1 cellular context compared by ENCODE assay signal in genomic region chr17:1270210-1271019, GRCh38.
TF ChIP-seq lines count a peak whose summit lies in the region.

Gene BHLHA9, plus strand, starts transcription at chr17:1270444. Its CDS starts 120 bp downstream, at chr17:1270564.

TF ChIP-seq in IMR-90, 13 proteins besides CTCF, POLR2A, EP300 and RAD21:
- no peak for TF ChIP-seq CHD1 (IDR thresholded peaks at IDR 0.05; ENCODE audit: low read depth, low read length)
- TF ChIP-seq MAFK (IDR thresholded peaks at IDR 0.05; ENCODE audit: low read depth, low read length): no peak
- no peak for TF ChIP-seq MXI1 (IDR thresholded peaks at IDR 0.05; ENCODE audit: borderline replicate concordance, low read depth, low read length)
- TF ChIP-seq USF2 (IDR thresholded peaks at IDR 0.05; ENCODE audit: low read depth, low read length): no peak
- no peak for TF ChIP-seq BHLHE40 (IDR thresholded peaks at IDR 0.05; ENCODE audit: low read depth, low read length)
- no peak for TF ChIP-seq MAZ (IDR thresholded peaks at IDR 0.05; ENCODE audit: borderline replicate concordance, low read depth, low read length)
- TF ChIP-seq NFE2L2 (IDR thresholded peaks at IDR 0.05; ENCODE audit: low read depth, low read length): no peak
- no peak for TF ChIP-seq ELK1 (IDR thresholded peaks at IDR 0.05; ENCODE audit: borderline replicate concordance, low read depth, low read length)
- no peak for TF ChIP-seq RCOR1 (IDR thresholded peaks at IDR 0.05; ENCODE audit: insufficient replicate concordance, low read length)
- TF ChIP-seq CEBPB (IDR thresholded peaks at IDR 0.05; ENCODE audit: low read depth, low read length): no peak
- no peak for TF ChIP-seq SMC3 (IDR thresholded peaks at IDR 0.05; ENCODE audit: low read depth, low read length)
- no peak for TF ChIP-seq RFX5 (IDR thresholded peaks at IDR 0.05; ENCODE audit: low read depth, low read length)
